8 cellular contexts compared by ENCODE assay signal in the genomic region with DNA sequence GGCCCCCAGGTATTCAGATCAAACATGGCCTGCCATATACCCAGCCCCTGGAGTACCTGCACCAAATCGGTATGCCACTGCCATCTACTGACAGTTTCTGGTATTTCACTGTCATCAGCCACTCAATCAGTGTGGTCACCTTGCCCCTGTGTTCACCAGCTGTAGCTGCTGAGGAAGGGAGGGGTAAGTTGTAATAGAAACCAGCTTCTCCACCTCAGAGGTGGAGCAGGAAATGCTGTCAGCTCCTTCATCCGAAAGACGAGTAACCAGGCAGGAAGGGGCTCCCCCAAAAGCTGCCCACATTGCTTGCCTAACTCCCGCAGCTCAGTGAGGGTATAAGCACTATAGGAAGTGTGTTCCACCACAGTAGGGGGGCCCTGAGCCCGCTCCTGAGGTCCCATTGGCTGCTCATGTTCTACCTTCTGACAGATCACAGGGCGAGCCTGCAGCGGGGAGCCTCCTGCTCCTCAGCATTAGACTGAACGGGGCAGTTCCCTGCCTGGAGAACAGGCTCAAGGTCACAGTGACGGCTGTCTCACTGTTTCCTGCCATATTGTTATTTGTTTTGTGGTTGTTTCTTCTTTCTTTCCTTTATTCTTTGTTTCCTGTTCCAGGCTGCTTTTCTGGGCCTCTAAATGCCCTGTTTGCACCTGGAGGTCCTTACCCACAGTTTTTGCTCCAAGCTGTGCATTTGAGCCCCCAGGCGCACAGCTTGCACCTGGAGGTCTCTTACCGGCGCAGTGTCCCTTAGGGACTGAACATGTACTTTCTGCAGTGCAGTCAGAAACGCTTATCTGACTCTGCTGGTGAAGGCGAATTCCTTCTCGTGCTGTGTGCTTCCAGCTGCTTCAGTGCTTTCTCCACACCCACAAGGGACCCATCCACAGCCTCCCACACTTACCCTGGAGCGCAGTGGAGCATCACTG.
A peak's percentile ranks its signal among the peaks of the same experiment; 100 is the strongest.
DNase-seq lines count a peak whose midpoint lies in the region; ATAC-seq and TF ChIP-seq lines count a peak whose summit lies in the region.
"Had no signal": no experiment of that assay in that cellular context is flagged by ENCODE, and none has a peak within 500 bp of the region (broad histone marks: within the 10 kb centered on the region; RNA-seq: fewer than 3 reads in every experiment).

No MANE protein-coding gene starts in this region.

- H3K27me3 ChIP-seq in adrenal gland, result no peaks in the 10 kb centered on the region
- no peaks in the 10 kb centered on the region for H3K27me3 ChIP-seq in naive thymus-derived CD4-positive, alpha-beta T cell (ENCODE audit: control insufficient read depth in 2 of 2, insufficient read depth in 2 of 2, low read length in 2 of 2)

- H3K27ac Mint-ChIP-seq in T-helper 17 cell, result peak overlapping the region; percentile 88
- H3K27ac Mint-ChIP-seq in naive thymus-derived CD4-positive, alpha-beta T cell, result peak overlapping the region; percentile 69 to 94 (median 88)

- CTCF ChIA-PET in naive thymus-derived CD4-positive, alpha-beta T cell (lab: Charles Lee), result interaction anchor here (0.6 to 1.6 kb wide), 5 partner anchors 13 to 307 kb away, joined by 3 read pairs; no protein-coding TSS in a partner anchor

- TF ChIP-seq POLR2A in adrenal gland (IDR thresholded peaks at IDR 0.05), result no peak

- peaks cover 11% of the 10 kb centered on the region for H3K4me1 Mint-ChIP-seq in T-helper 17 cell
- H3K4me1 Mint-ChIP-seq in naive thymus-derived CD4-positive, alpha-beta T cell, result peaks cover 0 to 41% (median 24%) of the 10 kb centered on the region in 7 donors

- peak overlapping the region; percentile 84 for H3K4me3 Mint-ChIP-seq in T-helper 17 cell
- H3K4me3 Mint-ChIP-seq in naive thymus-derived CD4-positive, alpha-beta T cell, result peak overlapping the region; percentile 57 to 82 (median 76)

- 46 to 52% (median 50%) methylated on average over 11 to 16 of the region's 16 CpGs for WGBS in adrenal gland, 4 donors

- H3K9me3 ChIP-seq in T-helper 17 cell (ENCODE audit: control insufficient read depth, low read length, poor library complexity, severe bottlenecking) (no peaks in the 10 kb centered on the region), adrenal gland (replicated peaks in 1 of 3) (peaks cover 0 to 3% (median 0%) of the 10 kb centered on the region in 3 donors)
- no peaks in the 10 kb centered on the region for H3K9me3 ChIP-seq in naive thymus-derived CD4-positive, alpha-beta T cell (ENCODE audit: control insufficient read depth in 2 of 3, low read length in 3 of 3)

- no peaks in the 10 kb centered on the region for H3K36me3 ChIP-seq in adrenal gland (replicated peaks in 1 of 2)
- no peaks in the 10 kb centered on the region for H3K36me3 ChIP-seq in naive thymus-derived CD4-positive, alpha-beta T cell (ENCODE audit: control insufficient read depth in 2 of 3, insufficient read depth in 3 of 3, low read length in 3 of 3)

- H3K36me3 Mint-ChIP-seq in T-helper 17 cell (ENCODE audit: low read depth), result no peaks in the 10 kb centered on the region
- H3K36me3 Mint-ChIP-seq in naive thymus-derived CD4-positive, alpha-beta T cell, result no peaks in the 10 kb centered on the region

- H3K9me3 Mint-ChIP-seq in naive thymus-derived CD4-positive, alpha-beta T cell, result no peaks in the 10 kb centered on the region

- peak; percentile 83 for ATAC-seq in GM18861 (IDR thresholded peaks at IDR 0.05; ENCODE audit: unreplicated experiment)
- ATAC-seq in HG02852 (IDR thresholded peaks at IDR 0.05; ENCODE audit: unreplicated experiment), result peak; percentile 96
- peak; percentile 91 for ATAC-seq in T-helper 17 cell
- peak; percentile 92 for ATAC-seq in naive thymus-derived CD4-positive, alpha-beta T cell

- H3K4me1 ChIP-seq in adrenal gland (replicated peaks in 1 of 2), result no peaks in the 10 kb centered on the region
- peaks cover 10 to 17% of the 10 kb centered on the region in 2 donors for H3K4me1 ChIP-seq in naive thymus-derived CD4-positive, alpha-beta T cell (ENCODE audit: control insufficient read depth in 2 of 2, insufficient read depth in 2 of 2, low read length in 2 of 2)

- no peak overlapping the region for H3K27ac ChIP-seq in adrenal gland
- peak overlapping the region; percentile 49 for H3K27ac ChIP-seq in naive thymus-derived CD4-positive, alpha-beta T cell (ENCODE audit: low read depth, low read length)

- peak; percentile 89 for DNase-seq in NCI-H1092 treated with DMSO at 0.1 percent for 48 hours (lab: John Stamatoyannopoulos, UW)
- peak; percentile 12 to 65 (median 39) for DNase-seq in T-helper 17 cell
- DNase-seq in adrenal gland, result peak; percentile 27 to 69 (median 46)
- peak; percentile 26 to 84 (median 80) for DNase-seq in naive thymus-derived CD4-positive, alpha-beta T cell
- DNase-seq in cortex of kidney (lab: John Stamatoyannopoulos, UW), result no peak
- DNase-seq: left cardiac atrium had no signal

- TF ChIP-seq CTCF in adrenal gland (IDR thresholded peaks at IDR 0.05), result peak; percentile 45 to 66 (median 56)

- no peaks in the 10 kb centered on the region for H3K27me3 Mint-ChIP-seq in T-helper 17 cell
- H3K27me3 Mint-ChIP-seq in naive thymus-derived CD4-positive, alpha-beta T cell, result peaks cover 0 to 23% (median 0%) of the 10 kb centered on the region in 5 donors

- POLR2A ChIA-PET in naive thymus-derived CD4-positive, alpha-beta T cell (lab: Charles Lee), result no interaction called here

- no peak overlapping the region for H3K4me3 ChIP-seq in adrenal gland
- peak overlapping the region; percentile 13 for H3K4me3 ChIP-seq in naive thymus-derived CD4-positive, alpha-beta T cell (ENCODE audit: low read length)

- intact Hi-C loops in adrenal gland (cut with DNase I), result loop anchor here in 1 of 2 donors (10.0 kb wide), 1 partner anchor 114 kb away; no protein-coding TSS in a partner anchor
- intact Hi-C loops in naive thymus-derived CD4-positive, alpha-beta T cell (cut with micrococcal nuclease), result loop anchor here (1.0 to 5.0 kb wide), 7 partner anchors 32 to 1177 kb away; no protein-coding TSS in a partner anchor
